Comparison of ENCODE assay signal across 18 cellular contexts in genomic region chr21:28699186-28699585, GRCh38.
DNase-seq lines count a peak whose midpoint lies in the region; ATAC-seq and TF ChIP-seq lines count a peak whose summit lies in the region.
"Had no signal": no experiment of that assay in that cellular context is flagged by ENCODE, and none has a peak within 500 bp of the region (broad histone marks: within the 10 kb centered on the region; RNA-seq: fewer than 3 reads in every experiment).

No MANE protein-coding gene starts in this region.

- H3K27me3 ChIP-seq in mammary epithelial cell (ENCODE audit: insufficient read depth, low read length) = no peaks in the 10 kb centered on the region
- H3K27me3 ChIP-seq in parathyroid adenoma (ENCODE audit: control insufficient read depth, insufficient read depth, low read length) = no peaks in the 10 kb centered on the region

- H3K27ac Mint-ChIP-seq in activated T-helper 17 cell treated with anti-CD3 and anti-CD28 coated beads, Interleukin-2, amount 50 U/mL, for 72 hours = no peak overlapping the region
- H3K27ac Mint-ChIP-seq: CD4-positive, alpha-beta T cell; H9 had no signal

- H3K4me2 ChIP-seq in mammary epithelial cell (ENCODE audit: insufficient read depth, low read depth, low read length) (no peak overlapping the region), parathyroid adenoma (ENCODE audit: low read length) (peak overlapping the region; percentile 18)
- H3K4me2 ChIP-seq: A549 had no signal

- H3K36me3 Mint-ChIP-seq in activated T-helper 17 cell treated with anti-CD3 and anti-CD28 coated beads, Interleukin-2, amount 50 U/mL, for 72 hours (ENCODE audit: low read depth) = no peaks in the 10 kb centered on the region

- H3K4me1 ChIP-seq in mammary epithelial cell (ENCODE audit: insufficient read depth, low read length) = no peaks in the 10 kb centered on the region
- no peaks in the 10 kb centered on the region for H3K4me1 ChIP-seq in parathyroid adenoma
- H3K4me1 ChIP-seq: A549, Caco-2 had no signal

- intact Hi-C loops in mammary epithelial cell (cut with micrococcal nuclease) = loop anchor here (1.0 kb wide), 1 partner anchor 24 kb away; no protein-coding TSS in a partner anchor

- dilution Hi-C loops in mammary epithelial cell (cut with HindIII; ENCODE audit: low sequenced_read_pairs) = no loop called here

- H3K36me3 ChIP-seq in mammary epithelial cell (ENCODE audit: insufficient read depth, low read length) (no peaks in the 10 kb centered on the region), parathyroid adenoma (ENCODE audit: control insufficient read depth, insufficient read depth, low read length) (no peaks in the 10 kb centered on the region)

- H3K4me3 Mint-ChIP-seq in activated T-helper 17 cell treated with anti-CD3 and anti-CD28 coated beads, Interleukin-2, amount 50 U/mL, for 72 hours = no peak overlapping the region
- H3K4me3 Mint-ChIP-seq: CD4-positive, alpha-beta T cell; H9 had no signal

- peak overlapping the region; percentile 20 for H2AFZ ChIP-seq in mammary epithelial cell (ENCODE audit: low read depth, low read length)
- H2AFZ ChIP-seq in parathyroid adenoma = no peak overlapping the region

- no peak overlapping the region for H3K27ac ChIP-seq in mammary epithelial cell (ENCODE audit: insufficient read depth, low read depth, low read length)
- H3K27ac ChIP-seq in parathyroid adenoma = no peak overlapping the region
- H3K27ac ChIP-seq: 22Rv1, A549 had no signal

- no peak for TF ChIP-seq CTCF in LNCaP clone FGC (IDR thresholded peaks at IDR 0.05; ENCODE audit: control insufficient read depth, extremely low read depth, insufficient read depth)
- no peak for TF ChIP-seq CTCF in mammary epithelial cell (conservative IDR thresholded peaks at IDR 0.05 in 1 of 2, IDR thresholded peaks at IDR 0.05 in 1 of 2; ENCODE audit: extremely low read depth in 1 of 2, insufficient read depth in 1 of 2, low read depth in 1 of 2, low read length in 2 of 2)
- no peak for TF ChIP-seq CTCF in parathyroid adenoma (IDR thresholded peaks at IDR 0.05)

- ATAC-seq in GM21576 (IDR thresholded peaks at IDR 0.05; ENCODE audit: unreplicated experiment) = no peak
- no peak for ATAC-seq in activated T-helper 17 cell treated with anti-CD3 and anti-CD28 coated beads, Interleukin-2, amount 50 U/mL, for 72 hours (replicated peaks)
- ATAC-seq: A549, GM12878 had no signal

- peaks cover 11% of the 10 kb centered on the region for H3K9me3 Mint-ChIP-seq in activated T-helper 17 cell treated with anti-CD3 and anti-CD28 coated beads, Interleukin-2, amount 50 U/mL, for 72 hours

- H3K27me3 Mint-ChIP-seq in activated T-helper 17 cell treated with anti-CD3 and anti-CD28 coated beads, Interleukin-2, amount 50 U/mL, for 72 hours = no peaks in the 10 kb centered on the region
- H3K27me3 Mint-ChIP-seq: CD4-positive, alpha-beta T cell had no signal

- H3K79me2 ChIP-seq in mammary epithelial cell (ENCODE audit: insufficient read depth, low read length) (no peaks in the 10 kb centered on the region), parathyroid adenoma (no peaks in the 10 kb centered on the region)

- in situ Hi-C loops in mammary epithelial cell (cut with MboI; ENCODE audit: low sequenced_read_pairs in 2 of 2) = no loop called here

- no TSS peak for BruUV-seq in mammary epithelial cell (replicated peaks; lab: Mats Ljungman, UMichigan)

- H3K4me3 ChIP-seq in LNCaP clone FGC (ENCODE audit: low read depth, low read length) (no peak overlapping the region), mammary epithelial cell (replicated peaks in 1 of 3; ENCODE audit: insufficient read depth in 1 of 3, low read depth in 2 of 3, low read length in 3 of 3) (no peak overlapping the region), parathyroid adenoma (ENCODE audit: low read depth, low read length) (no peak overlapping the region)
- H3K4me3 ChIP-seq: A549, GM12878 had no signal

- WGBS in mammary epithelial cell (ENCODE audit: low coverage, missing lambda C conversion rate) = 36% methylated on average over 1 of the region's 1 CpG

- H3K9me3 ChIP-seq in mammary epithelial cell (replicated peaks; ENCODE audit: insufficient read depth, low read length) (peaks cover 7% of the 10 kb centered on the region), parathyroid adenoma (ENCODE audit: control insufficient read depth, low read length) (no peaks in the 10 kb centered on the region)
- H3K9me3 ChIP-seq: A549, Caco-2 had no signal

- H3K9ac ChIP-seq in mammary epithelial cell (ENCODE audit: insufficient read depth, low read length) (no peak overlapping the region), parathyroid adenoma (no peak overlapping the region)

- CTCF ChIA-PET in mammary epithelial cell (lab: Charles Lee; ENCODE audit: low non-redundant PET) = no interaction called here

- no peaks in the 10 kb centered on the region for H4K20me1 ChIP-seq in mammary epithelial cell (ENCODE audit: insufficient read depth, low read length)

- no peaks in the 10 kb centered on the region for H3K4me1 Mint-ChIP-seq in activated T-helper 17 cell treated with anti-CD3 and anti-CD28 coated beads, Interleukin-2, amount 50 U/mL, for 72 hours
- H3K4me1 Mint-ChIP-seq: H9 had no signal

- DNase-seq in DMS 273 (lab: John Stamatoyannopoulos, UW; ENCODE audit: unreplicated experiment) (peak; percentile 46), DMS 273 treated with DMSO at 0.1 percent for 48 hours (lab: John Stamatoyannopoulos, UW) (no peak), LNCaP clone FGC (ENCODE audit: low read depth) (peak; percentile 63), mammary epithelial cell (no peak), SIG-M5 treated with dmso at 0.1 percent for 504 hours (lab: John Stamatoyannopoulos, UW; ENCODE audit: unreplicated experiment) (no peak)
- DNase-seq: AML-193; Caco-2; CD4-positive, alpha-beta T cell; DMS53; DND-41; EL; H9 had no signal

Comparison
In these comparisons a context has a peak if more than half of its experiments do, and no peak if none do; other contexts are left out.
1. DNase-seq: peak in DMS 273 (single experiment) and LNCaP clone FGC (single experiment); none in DMS 273 treated with DMSO at 0.1 percent for 48 hours (single experiment), mammary epithelial cell (single experiment) and SIG-M5 treated with dmso at 0.1 percent for 504 hours (single experiment).